27 cellular contexts compared by ENCODE assay signal in the genomic region with DNA sequence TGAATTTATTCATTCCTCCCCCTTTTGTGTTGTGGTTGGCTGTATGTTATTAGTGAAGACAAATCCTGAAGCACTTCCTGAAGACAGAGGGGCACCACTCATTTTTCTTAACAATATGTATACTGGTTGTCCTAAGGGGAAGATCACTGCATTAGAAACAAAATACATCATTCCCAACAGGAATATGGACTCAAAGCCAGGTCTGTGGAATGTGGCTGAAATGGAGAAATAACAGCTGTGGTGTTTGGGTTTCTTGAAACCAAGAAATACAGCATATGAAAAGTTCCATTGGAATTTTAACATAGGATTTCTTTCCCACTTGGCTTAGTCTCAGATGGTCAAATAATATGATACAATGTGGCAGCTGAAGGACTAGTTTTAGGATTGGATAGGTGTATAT.
"Had no signal": no experiment of that assay in that cellular context is flagged by ENCODE, and none has a peak within 500 bp of the region (broad histone marks: within the 10 kb centered on the region; RNA-seq: fewer than 3 reads in every experiment).

No MANE protein-coding gene starts in this region.

- DNase-seq: activated CD4-positive, alpha-beta memory T cell treated with anti-CD3 and anti-CD28 coated beads, Interleukin-2, amount 10 ng/mL, durations not matched to agents 7 days and 5 days; activated CD4-positive, alpha-beta T cell treated with anti-CD3 and anti-CD28 coated beads for 48 hours; activated CD4-positive, CD25-positive, alpha-beta regulatory T cell treated with anti-CD3 and anti-CD28 coated beads, Interleukin-2, amount 50 U/mL, for 72 hours; activated CD8-positive, alpha-beta memory T cell treated with anti-CD3 and anti-CD28 coated beads for 24 hours; activated CD8-positive, alpha-beta memory T cell treated with anti-CD3 and anti-CD28 coated beads, Interleukin-2, amount 10 ng/mL, durations not matched to agents 7 days and 5 days; activated CD8-positive, alpha-beta memory T cell treated with anti-CD3 and anti-CD28 coated beads, Interleukin-2, amount 50 U/mL, for 48 hours; activated effector memory CD4-positive, alpha-beta T cell treated with Interleukin-2 at 50 U/mL for 16 hours; activated naive CD4-positive, alpha-beta T cell treated with anti-CD3 and anti-CD28 coated beads, Interleukin-2, amount 10 ng/mL, durations not matched to agents 7 days and 5 days; activated naive CD8-positive, alpha-beta T cell treated with anti-CD3 and anti-CD28 coated beads, Interleukin-2, amount 50 U/mL, for 24 hours; activated T-cell treated with anti-CD3 and anti-CD28 coated beads, Interleukin-2, amount 50 U/mL, for 48 hours; amniotic stem cell; aorta; caudate nucleus; cerebellar nuclear complex; NCI-H1105; NCI-H1417 treated with DMSO at 0.1 percent for 48 hours; NCI-H1930; NCI-H2081 treated with DMSO at 0.1 percent for 48 hours; NCI-H226; NCI-H446 treated with DMSO at 0.1 percent for 48 hours; NCI-H524; NCI-H69; SHP77 treated with DMSO at 0.1 percent for 48 hours; SK-N-SH had no signal

- ATAC-seq: activated CD8-positive, alpha-beta memory T cell treated with anti-CD3 and anti-CD28 coated beads, Interleukin-2, amount 10 ng/mL, durations not matched to agents 7 days and 5 days; activated naive CD8-positive, alpha-beta T cell treated with anti-CD3 and anti-CD28 coated beads, Interleukin-2, amount 50 U/mL, for 24 hours; Panc1; WTC11 had no signal

- H3K4me3 ChIP-seq: SJSA1 had no signal
